Comparison of ENCODE assay signal across 20 cellular contexts in genomic region chr5:134024811-134025210, GRCh38.
"Had no signal": no experiment of that assay in that cellular context is flagged by ENCODE, and none has a peak within 500 bp of the region (broad histone marks: within the 10 kb centered on the region; RNA-seq: fewer than 3 reads in every experiment).

No MANE protein-coding gene starts in this region.

- DNase-seq: IMR-90, Karpas-422, KG1, MG63, NCI-H1092, NCI-H1105 treated with DMSO at 0.1 percent for 48 hours, NCI-H1417 treated with DMSO at 0.1 percent for 48 hours, NCI-H187, NCI-H2029, NCI-H2081 treated with DMSO at 0.1 percent for 48 hours, NCI-H2171, NCI-H226, NCI-H510A, NCI-H524 treated with DMSO at 0.1 percent for 48 hours, NCI-H69, NCI-H774, SIG-M5 had no signal

- H3K27ac ChIP-seq: RWPE1, SJSA1, SK-N-MC had no signal

- H3K27me3 ChIP-seq: MG63, SJSA1 had no signal

- H3K4me3 ChIP-seq: MG63, SJSA1, SK-N-MC had no signal

- H3K9me3 ChIP-seq: MG63, SJSA1 had no signal

- H3K36me3 ChIP-seq: MG63, SJSA1 had no signal
